ENCODE assay signal across 9 cellular contexts in the genomic region with DNA sequence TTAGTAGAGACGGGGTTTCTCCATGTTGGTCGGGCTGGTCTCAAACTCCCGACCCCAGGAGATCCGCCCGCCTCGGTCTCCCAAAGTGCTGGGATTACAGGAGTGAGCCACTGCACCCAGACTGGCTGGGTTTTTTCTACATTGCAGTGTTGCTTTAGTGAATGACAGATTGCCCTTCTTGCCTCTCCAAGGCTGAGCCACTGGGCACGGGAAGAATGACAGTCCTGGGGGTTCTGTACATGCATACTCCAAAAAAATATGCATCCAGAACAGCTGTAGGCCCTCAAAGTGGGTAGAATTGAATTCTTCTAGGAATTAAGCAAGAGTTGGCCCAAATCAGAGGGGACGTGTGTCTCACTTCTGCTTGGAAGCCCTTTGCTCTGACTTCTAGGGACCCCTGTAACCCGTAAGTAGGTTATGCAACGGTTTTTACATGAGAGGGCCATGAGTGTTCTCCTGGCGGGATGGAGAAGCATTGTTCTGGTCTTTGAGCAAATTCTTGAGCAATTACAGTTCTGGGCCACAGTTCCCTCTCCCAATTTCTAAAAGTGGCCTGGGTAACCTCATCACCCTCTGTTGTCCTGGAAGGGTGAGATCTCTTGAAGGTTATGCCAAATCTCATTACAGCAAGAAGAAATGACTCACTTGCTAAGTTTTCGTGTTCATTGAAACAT. TPM values are rescaled to one million over a fixed set of nuclear protein-coding genes. Genes with fewer than 3 reads are reported as not detected.
DNase-seq lines count a peak whose midpoint lies in the region; ATAC-seq, FAIRE-seq and TF ChIP-seq lines count a peak whose summit lies in the region.
"Had no signal": no experiment of that assay in that cellular context is flagged by ENCODE, and none has a peak within 500 bp of the region (broad histone marks: within the 10 kb centered on the region; RNA-seq: fewer than 3 reads in every experiment).

No MANE protein-coding gene starts in this region.

- H3K4me1 ChIP-seq in esophagus muscularis mucosa (peaks cover 69 to 76% (median 74%) of the 10 kb centered on the region in 4 donors), pancreas (peaks cover 39 to 52% (median 50%) of the 10 kb centered on the region in 3 donors)

- H3K36me3 ChIP-seq in esophagus muscularis mucosa = no peaks in the 10 kb centered on the region
- H3K36me3 ChIP-seq in pancreas = no peaks in the 10 kb centered on the region

- CTCF ChIA-PET in Calu3 (lab: Charles Lee) = no interaction called here

- no peaks in the 10 kb centered on the region for H3K9me3 Mint-ChIP-seq in Calu3 (ENCODE audit: low read depth, unreplicated experiment)

- H3K9me3 ChIP-seq in esophagus muscularis mucosa (no peaks in the 10 kb centered on the region), pancreas (no peaks in the 10 kb centered on the region)

- no peak for ATAC-seq in pancreas
- no peak for ATAC-seq in HG02885 (IDR thresholded peaks at IDR 0.05; ENCODE audit: poor library complexity, unreplicated experiment)
- ATAC-seq in HG03442 (IDR thresholded peaks at IDR 0.05; ENCODE audit: unreplicated experiment) = no peak

- TF ChIP-seq EP300 in esophagus muscularis mucosa (IDR thresholded peaks at IDR 0.05) = no peak

- no TSS peak for BruUV-seq in Calu3 (replicated peaks; lab: Mats Ljungman, UMichigan)

- H3K36me3 Mint-ChIP-seq in Calu3 (ENCODE audit: insufficient read depth, unreplicated experiment) = peaks cover 94% of the 10 kb centered on the region

- 50% methylated on average over 11 of the region's 12 CpGs for WGBS in esophagus muscularis mucosa
- WGBS in pancreas, 2 donors = 57 to 59% methylated on average over 12 of the region's 12 CpGs

- H3K4me3 Mint-ChIP-seq in Calu3 (ENCODE audit: low read depth, unreplicated experiment) = peak overlapping the region; percentile 99

- TF ChIP-seq CTCF in Calu3 (IDR thresholded peaks at IDR 0.05; ENCODE audit: unreplicated experiment) (no peak), esophagus muscularis mucosa (IDR thresholded peaks at IDR 0.05) (peak in 1 of 3 experiments; percentile 9), pancreas (IDR thresholded peaks at IDR 0.05) (no peak)

- H3K4me3 ChIP-seq in esophagus muscularis mucosa (peak overlapping the region; percentile 97 to 100 (median 98)), pancreas (peak overlapping the region in 2 of 4 donors; percentile 77 to 85)

- no peak for FAIRE-seq in pancreas (lab: Jason Lieb, UNC)

- H3K27ac ChIP-seq in esophagus muscularis mucosa (replicated peaks in 1 of 4) (peak overlapping the region; percentile 92 to 99 (median 98)), pancreas (peak overlapping the region; percentile 60 to 89 (median 88))

- peak overlapping the region; percentile 100 for H3K27ac Mint-ChIP-seq in Calu3 (ENCODE audit: unreplicated experiment)

- H3K4me1 Mint-ChIP-seq in Calu3 (ENCODE audit: low read depth, unreplicated experiment) = peaks cover 31% of the 10 kb centered on the region

- no peaks in the 10 kb centered on the region for H3K27me3 Mint-ChIP-seq in Calu3 (ENCODE audit: unreplicated experiment)

- H3K27me3 ChIP-seq in esophagus muscularis mucosa (no peaks in the 10 kb centered on the region), pancreas (no peaks in the 10 kb centered on the region)

- no peak for TF ChIP-seq POLR2A in esophagus muscularis mucosa (IDR thresholded peaks at IDR 0.05; ENCODE audit: low read depth)

- DNase-seq in Calu3 (no peak), RPMI7951 (ENCODE audit: low read depth) (peak; percentile 94), esophagus muscularis mucosa (ENCODE audit: extremely low spot score) (no peak), pancreas (peak in 1 of 6 donors; percentile 35), mucosa of gallbladder (ENCODE audit: low spot score) (no peak)
- DNase-seq in activated CD4-positive, CD25-positive, alpha-beta regulatory T cell (lab: John Stamatoyannopoulos, UW) = no peak
- DNase-seq: activated naive CD4-positive, alpha-beta T cell treated with anti-CD3 and anti-CD28 coated beads, Interleukin-2, amount 50 U/mL, for 16 hours had no signal

- intact Hi-C loops in Calu3 (cut with micrococcal nuclease; ENCODE audit: unreplicated experiment) (no loop called here), esophagus muscularis mucosa (cut with DNase I) (loop anchor here (5.0 kb wide), 1 partner anchor 41 kb away; no protein-coding TSS in a partner anchor), pancreas (cut with DNase I) (no loop called here)

RNA-seq across cellular contexts. Expression of a gene that starts 3.6 kb away (rescaled TPM):
- total RNA-seq in Calu3 (2022) (1,462 and 1,577 TPM in 2 replicates), esophagus muscularis mucosa (100 to 1,000 TPM; 416 to 816 (median 598) TPM), pancreas (100 to 1,000 TPM; 137 to 284 (median 189) TPM), mucosa of gallbladder (628 TPM)
- total RNA-seq in RPMI7951 (2014; rRNA removed; shearing (Covaris generic)) = 306 and 358 TPM in 2 replicates
- 100 to 1,000 TPM in 1 of 2 donors, 10 to 100 TPM in 1; 98.2 to 195 TPM for polyA plus RNA-seq in pancreas

RNA-seq across cellular contexts. Expression of a gene that starts 32.1 kb away (rescaled TPM):
- total RNA-seq in Calu3 (2022) (334 and 338 TPM in 2 replicates), esophagus muscularis mucosa (100 to 1,000 TPM; 333 to 570 (median 446) TPM), pancreas (100 to 1,000 TPM in 5 of 6 donors, 10 to 100 TPM in 1; 93.5 to 140 (median 131) TPM), mucosa of gallbladder (233 TPM)
- 689 and 728 TPM in 2 replicates for total RNA-seq in RPMI7951 (2014; rRNA removed; shearing (Covaris generic))
- 100 to 1,000 TPM; 107 to 162 TPM for polyA plus RNA-seq in pancreas

RNA-seq across cellular contexts. Expression of a gene that starts 33.3 kb away (rescaled TPM):
- total RNA-seq in Calu3 (2022) (1.2 TPM in 1 of 2 replicates, not detected in the other), esophagus muscularis mucosa (1 to 10 TPM; 1.2 to 4.5 (median 3.1) TPM), pancreas (1 to 10 TPM in 5 of 6 donors, under 1 TPM in 1; 0.79 to 3.8 (median 2.6) TPM), mucosa of gallbladder (8.2 TPM)
- 0.39 TPM in 1 of 2 replicates, not detected in the other for total RNA-seq in RPMI7951 (2014; rRNA removed; shearing (Covaris generic))
- polyA plus RNA-seq in pancreas = 10 to 100 TPM in 1 of 2 donors, 1 to 10 TPM in 1; 2.6 to 43.4 TPM
